Comparison of ENCODE assay signal across 12 cellular contexts in genomic region chr2:65030933-65031332, GRCh38. TPM values are rescaled to one million over a fixed set of nuclear protein-coding genes. Genes with fewer than 3 reads are reported as not detected.
DNase-seq lines count a peak whose midpoint lies in the region; ATAC-seq and TF ChIP-seq lines count a peak whose summit lies in the region.
"Had no signal": no experiment of that assay in that cellular context is flagged by ENCODE, and none has a peak within 500 bp of the region (broad histone marks: within the 10 kb centered on the region; RNA-seq: fewer than 3 reads in every experiment).

No MANE protein-coding gene starts in this region.

- H3F3A ChIP-seq in PC-3 (ENCODE audit: low read length, unreplicated experiment) = no peaks in the 10 kb centered on the region

- ATAC-seq in CD4-positive, alpha-beta T cell (ENCODE audit: poor library complexity) = no peak
- ATAC-seq in GM18520 (IDR thresholded peaks at IDR 0.05; ENCODE audit: unreplicated experiment) (peak; percentile 7), PC-3 (no peak), HG02798 (IDR thresholded peaks at IDR 0.05; ENCODE audit: poor library complexity, unreplicated experiment) (no peak), HG03460 (IDR thresholded peaks at IDR 0.05; ENCODE audit: unreplicated experiment) (no peak)

- peaks cover 27% of the 10 kb centered on the region for H3K4me1 Mint-ChIP-seq in CD4-positive, alpha-beta T cell (ENCODE audit: low read depth)
- H3K4me1 Mint-ChIP-seq in activated T-helper 2 cell treated with anti-CD3 and anti-CD28 coated beads, Interferon-gamma antibody, Interleukin-2, Interleukin-4, amounts not matched to agents 10 μg/mL and 5 μg/mL and 100 μg/mL, durations not matched to agents 14 hours and 24 hours and 36 hours (ENCODE audit: low read depth) = peaks cover 23% of the 10 kb centered on the region

- TF ChIP-seq CTCF in CD4-positive, alpha-beta T cell (IDR thresholded peaks at IDR 0.05) = no peak
- no peak for TF ChIP-seq CTCF in PC-3 (conservative IDR thresholded peaks at IDR 0.05; ENCODE audit: low read depth, low read length)

- no peaks in the 10 kb centered on the region for H3K9me2 ChIP-seq in PC-3 (replicated peaks; ENCODE audit: low read length)

- no peaks in the 10 kb centered on the region for H3K36me3 Mint-ChIP-seq in CD4-positive, alpha-beta T cell (ENCODE audit: low read depth)
- H3K36me3 Mint-ChIP-seq in activated T-helper 2 cell treated with anti-CD3 and anti-CD28 coated beads, Interferon-gamma antibody, Interleukin-2, Interleukin-4, amounts not matched to agents 10 μg/mL and 5 μg/mL and 100 μg/mL, durations not matched to agents 14 hours and 24 hours and 36 hours (ENCODE audit: low read depth) = no peaks in the 10 kb centered on the region

- no TSS peak for BruUV-seq in PC-3 (replicated peaks; lab: Mats Ljungman, UMichigan)

- no peaks in the 10 kb centered on the region for H3K27me3 Mint-ChIP-seq in CD4-positive, alpha-beta T cell
- no peaks in the 10 kb centered on the region for H3K27me3 Mint-ChIP-seq in activated T-helper 2 cell treated with anti-CD3 and anti-CD28 coated beads, Interferon-gamma antibody, Interleukin-2, Interleukin-4, amounts not matched to agents 10 μg/mL and 5 μg/mL and 100 μg/mL, durations not matched to agents 14 hours and 24 hours and 36 hours (ENCODE audit: low read depth)
- H3K27me3 Mint-ChIP-seq: progenitor cell of endocrine pancreas had no signal

- intact Hi-C loops in CD4-positive, alpha-beta T cell (cut with DNase I, micrococcal nuclease) = loop anchor here in 1 of 2 experiments (10.0 kb wide), 1 partner anchor 696 kb away; no protein-coding TSS in a partner anchor
- intact Hi-C loops in PC-3 (cut with micrococcal nuclease) = no loop called here
- intact Hi-C loops in activated T-helper 2 cell treated with anti-CD3 and anti-CD28 coated beads, Interferon-gamma antibody, Interleukin-2, Interleukin-4, amounts not matched to agents 10 μg/mL and 5 μg/mL and 100 μg/mL, durations not matched to agents 14 hours and 24 hours and 36 hours (cut with micrococcal nuclease) = no loop called here

- no peaks in the 10 kb centered on the region for H4K20me1 ChIP-seq in PC-3 (ENCODE audit: low read length)

- no peak for DNase-seq in CD4-positive, alpha-beta T cell
- no peak for DNase-seq in PC-3
- peak; percentile 29 for DNase-seq in islet precursor cell
- DNase-seq in amniotic stem cell (lab: John Stamatoyannopoulos, UW) = no peak
- no peak for DNase-seq in activated T-helper 2 cell treated with anti-CD3 and anti-CD28 coated beads, Interferon-gamma antibody, Interleukin-2, Interleukin-4, amounts not matched to agents 10 μg/mL and 5 μg/mL and 100 μg/mL, durations not matched to agents 14 hours and 24 hours and 36 hours (ENCODE audit: low spot score)
- DNase-seq: anterior cingulate cortex, DND-41, left cardiac atrium had no signal

- POLR2A ChIA-PET in CD4-positive, alpha-beta T cell (lab: Charles Lee) = interaction anchor here (0.8 to 3.5 kb wide), 6 partner anchors 26 to 197 kb away, joined by 3 to 17 read pairs (median 4); partner anchors contain the start of genes ACTR2, CEP68 and RAB1A
- POLR2A ChIA-PET in PC-3 (lab: Charles Lee; ENCODE audit: unreplicated experiment) = no interaction called here

- peak overlapping the region; percentile 75; the same call in 1 of the 2 replicates for H3K4me2 ChIP-seq in PC-3 (ENCODE audit: low read length)

- H3K27ac Mint-ChIP-seq in CD4-positive, alpha-beta T cell = peak overlapping the region; percentile 74
- no peak overlapping the region for H3K27ac Mint-ChIP-seq in activated T-helper 2 cell treated with anti-CD3 and anti-CD28 coated beads, Interferon-gamma antibody, Interleukin-2, Interleukin-4, amounts not matched to agents 10 μg/mL and 5 μg/mL and 100 μg/mL, durations not matched to agents 14 hours and 24 hours and 36 hours
- H3K27ac Mint-ChIP-seq: progenitor cell of endocrine pancreas had no signal

- no peak overlapping the region for H3K4me3 ChIP-seq in PC-3 (ENCODE audit: low read length)

- H3K79me2 ChIP-seq in PC-3 (ENCODE audit: low read length) = no peaks in the 10 kb centered on the region

- H3K36me3 ChIP-seq in PC-3 (ENCODE audit: low read depth, low read length) = no peaks in the 10 kb centered on the region

- CTCF ChIA-PET in CD4-positive, alpha-beta T cell (lab: Charles Lee) = interaction anchor here (1.1 to 1.4 kb wide), 2 partner anchors 113 to 156 kb away, joined by 3 to 4 read pairs; no protein-coding TSS in a partner anchor
- CTCF ChIA-PET in PC-3 (lab: Charles Lee) = no interaction called here

- no peak overlapping the region for H2AFZ ChIP-seq in PC-3 (ENCODE audit: low read length)

- H3K9me3 ChIP-seq in CD4-positive, alpha-beta T cell (ENCODE audit: control insufficient read depth, low read length) = no peaks in the 10 kb centered on the region
- H3K9me3 ChIP-seq in PC-3 (ENCODE audit: low read length) = no peaks in the 10 kb centered on the region

- H3K4me3 Mint-ChIP-seq in CD4-positive, alpha-beta T cell = peak overlapping the region; percentile 66
- H3K4me3 Mint-ChIP-seq in activated T-helper 2 cell treated with anti-CD3 and anti-CD28 coated beads, Interferon-gamma antibody, Interleukin-2, Interleukin-4, amounts not matched to agents 10 μg/mL and 5 μg/mL and 100 μg/mL, durations not matched to agents 14 hours and 24 hours and 36 hours (ENCODE audit: low read depth) = no peak overlapping the region

- no peaks in the 10 kb centered on the region for H3K27me3 ChIP-seq in CD4-positive, alpha-beta T cell (ENCODE audit: control insufficient read depth, insufficient read depth, low read length)
- H3K27me3 ChIP-seq in PC-3 (ENCODE audit: low read length) = no peaks in the 10 kb centered on the region

- H3K9ac ChIP-seq in PC-3 (ENCODE audit: low read length) = no peak overlapping the region

- peaks cover 17% of the 10 kb centered on the region for H3K4me1 ChIP-seq in PC-3 (ENCODE audit: insufficient read depth, low read length)

- H3K27ac ChIP-seq in CD4-positive, alpha-beta T cell (ENCODE audit: low read depth, low read length) = peak overlapping the region; percentile 61
- H3K27ac ChIP-seq in PC-3 (ENCODE audit: low read length) = no peak overlapping the region

- H3K9me3 Mint-ChIP-seq in CD4-positive, alpha-beta T cell = no peaks in the 10 kb centered on the region
- no peaks in the 10 kb centered on the region for H3K9me3 Mint-ChIP-seq in activated T-helper 2 cell treated with anti-CD3 and anti-CD28 coated beads, Interferon-gamma antibody, Interleukin-2, Interleukin-4, amounts not matched to agents 10 μg/mL and 5 μg/mL and 100 μg/mL, durations not matched to agents 14 hours and 24 hours and 36 hours

RNA-seq across cellular contexts. Expression of gene CEP68, which starts 25.3 kb away (rescaled TPM):
- total RNA-seq in CD4-positive, alpha-beta T cell = 10 to 100 TPM; 19.4 to 20.1 TPM
- total RNA-seq in PC-3 (2014; rRNA removed) = 3.4 and 7.0 TPM in 2 replicates
- total RNA-seq in activated T-helper 2 cell treated with anti-CD3 and anti-CD28 coated beads, Interferon-gamma antibody, Interleukin-2, Interleukin-4, amounts not matched to agents 10 μg/mL and 5 μg/mL and 100 μg/mL, durations not matched to agents 14 hours and 24 hours and 36 hours = 5.9 and 6.1 TPM in 2 replicates

RNA-seq across cellular contexts. Expression of gene SLC1A4, which starts 41.7 kb away (rescaled TPM):
- total RNA-seq in CD4-positive, alpha-beta T cell = 1 to 10 TPM; 2.4 to 2.8 TPM
- 8.2 and 9.1 TPM in 2 replicates for total RNA-seq in PC-3 (2014; rRNA removed)
- 21.0 and 22.5 TPM in 2 replicates for total RNA-seq in activated T-helper 2 cell treated with anti-CD3 and anti-CD28 coated beads, Interferon-gamma antibody, Interleukin-2, Interleukin-4, amounts not matched to agents 10 μg/mL and 5 μg/mL and 100 μg/mL, durations not matched to agents 14 hours and 24 hours and 36 hours
